In the genomic region with DNA sequence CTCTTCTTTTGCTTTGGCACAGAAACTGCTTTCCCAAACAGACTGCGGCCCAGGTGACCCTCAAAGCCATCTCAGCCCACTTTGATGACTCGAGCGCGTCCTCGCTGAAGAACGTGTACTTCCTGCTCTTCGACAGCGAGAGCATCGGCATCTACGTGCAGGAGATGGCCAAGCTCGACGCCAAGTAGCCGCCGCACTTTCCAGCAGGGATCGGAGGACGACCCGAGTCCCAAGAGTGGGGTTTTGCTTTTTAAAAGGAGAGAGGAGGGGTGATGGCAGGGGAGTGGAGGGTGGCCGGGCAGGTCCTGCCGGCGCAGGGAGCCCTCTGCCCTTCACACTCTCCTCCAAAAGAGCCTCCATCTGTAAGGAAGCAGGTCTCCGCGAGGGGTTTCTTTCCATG, we compare ENCODE assay signal across 21 cellular contexts.
"Had no signal": no experiment of that assay in that cellular context is flagged by ENCODE, and none has a peak within 500 bp of the region (broad histone marks: within the 10 kb centered on the region; RNA-seq: fewer than 3 reads in every experiment).

No MANE protein-coding gene starts in this region.

- H3K4me1 ChIP-seq: pancreas, stomach, thyroid gland, vagina had no signal

- H3K4me2 ChIP-seq: smooth muscle cell had no signal

- H3K27ac Mint-ChIP-seq: memory B cell; natural killer cell; stimulated activated effector memory CD8-positive, alpha-beta T cell treated with anti-CD3 and anti-CD28 coated beads, Interleukin-12 subunit alpha, Interleukin-12 subunit beta, amount 100 ng/mL, for 72 hours had no signal

- DNase-seq: dorsolateral prefrontal cortex; effector CD4-positive, alpha-beta T cell; head of caudate nucleus; left ventricle myocardium superior; natural killer cell; pancreas; stimulated activated CD4-positive, alpha-beta T cell treated with anti-CD3 and anti-CD28 coated beads, Interleukin-2, amount 100 ng/mL, for 24 hours; stimulated activated CD4-positive, alpha-beta T cell treated with anti-CD3 and anti-CD28 coated beads, Interleukin-4, amount 100 ng/mL, for 24 hours; stimulated activated naive CD4-positive, alpha-beta T cell treated with Interleukin-2 at 50 U/mL for 16 hours; stomach; thyroid gland; trophoblast cell had no signal

- H3K27me3 ChIP-seq: dorsolateral prefrontal cortex, neutrophil, pancreas, stomach, thyroid gland, vagina had no signal

- H3K4me3 ChIP-seq: dorsolateral prefrontal cortex, lung, pancreas, smooth muscle cell, stomach, thyroid gland, vagina had no signal

- H3K4me3 Mint-ChIP-seq: memory B cell; natural killer cell; neural crest cell; stimulated activated effector memory CD8-positive, alpha-beta T cell treated with anti-CD3 and anti-CD28 coated beads, Interleukin-12 subunit alpha, Interleukin-12 subunit beta, amount 100 ng/mL, for 72 hours had no signal

- H3K27ac ChIP-seq: dorsolateral prefrontal cortex, neutrophil, pancreas, stomach, thyroid gland, vagina had no signal

- H3K27me3 Mint-ChIP-seq: memory B cell had no signal

- H3K9me3 ChIP-seq: neutrophil, pancreas, stomach, thyroid gland, vagina had no signal

- ATAC-seq: left ventricle myocardium superior; natural killer cell; pancreas; stimulated activated effector memory CD8-positive, alpha-beta T cell treated with anti-CD3 and anti-CD28 coated beads, Interleukin-12 subunit alpha, Interleukin-12 subunit beta, amount 100 ng/mL, for 72 hours had no signal

- FAIRE-seq: frontal cortex, keratinocyte, pancreas had no signal

- H3K36me3 Mint-ChIP-seq: natural killer cell had no signal

- H3K36me3 ChIP-seq: neutrophil had no signal

- H3K9me3 Mint-ChIP-seq: memory B cell; natural killer cell; neural crest cell; stimulated activated effector memory CD8-positive, alpha-beta T cell treated with anti-CD3 and anti-CD28 coated beads, Interleukin-12 subunit alpha, Interleukin-12 subunit beta, amount 100 ng/mL, for 72 hours had no signal
